1 cellular context compared by ENCODE assay signal in the genomic region with DNA sequence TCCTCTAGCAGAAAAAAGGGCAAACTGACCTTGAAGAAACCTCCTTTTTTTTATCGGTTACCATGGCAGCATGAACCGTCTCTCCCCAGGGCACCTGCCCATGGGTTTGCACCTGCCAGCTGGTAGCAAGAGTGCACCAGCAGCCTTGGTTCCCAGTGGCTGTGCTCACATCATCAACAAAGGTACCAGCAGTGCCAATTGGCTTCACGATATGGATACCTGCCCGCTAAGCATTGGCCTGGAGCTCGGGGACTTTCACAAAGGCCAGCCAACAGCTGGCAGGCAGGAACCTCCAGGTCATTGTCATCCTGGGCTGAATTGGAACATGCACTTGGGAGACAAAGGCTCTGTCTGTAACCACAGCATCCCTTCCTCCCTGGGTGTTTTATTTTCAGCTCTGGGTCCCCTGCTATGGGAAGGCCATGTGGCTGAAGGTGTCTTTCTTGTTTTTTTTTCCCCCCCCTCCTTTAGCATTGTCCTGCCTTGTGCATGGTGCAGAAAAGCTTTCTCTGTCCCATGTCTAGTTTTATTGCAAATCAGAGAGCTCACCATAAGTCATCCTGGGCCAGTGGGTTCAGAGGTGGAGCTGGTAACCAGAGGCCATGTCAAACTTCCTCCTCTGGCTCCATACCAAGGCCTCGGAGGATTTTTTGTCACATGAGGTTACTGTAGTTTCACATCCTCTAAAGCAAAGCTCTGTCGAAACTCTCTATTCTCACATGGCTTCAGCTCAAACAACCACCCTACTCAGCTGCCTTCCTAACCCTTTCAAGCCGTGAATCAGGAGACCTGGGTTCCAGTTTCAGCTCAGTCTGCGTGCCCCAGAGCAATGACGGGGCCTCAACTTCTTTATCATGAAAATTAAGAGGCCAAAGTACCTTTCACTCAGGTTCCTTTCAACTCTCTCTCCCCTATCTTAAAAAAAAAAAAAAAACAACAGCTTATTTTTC.
TF ChIP-seq lines count a peak whose summit lies in the region.

No MANE protein-coding gene starts in this region.

TF ChIP-seq in IMR-90, 13 proteins besides CTCF, POLR2A, EP300 and RAD21 (continued from another document):
- no peak for TF ChIP-seq CHD1 (IDR thresholded peaks at IDR 0.05; ENCODE audit: low read depth, low read length)
